18 cellular contexts compared by ENCODE assay signal in genomic region chr14:102239231-102239630, GRCh38.
DNase-seq lines count a peak whose midpoint lies in the region; ATAC-seq and TF ChIP-seq lines count a peak whose summit lies in the region.
"Had no signal": no experiment of that assay in that cellular context is flagged by ENCODE, and none has a peak within 500 bp of the region (broad histone marks: within the 10 kb centered on the region; RNA-seq: fewer than 3 reads in every experiment).

No MANE protein-coding gene starts in this region.

- no peaks in the 10 kb centered on the region for H3K27me3 Mint-ChIP-seq in activated CD8-positive, alpha-beta T cell treated with anti-CD3 and anti-CD28 coated beads, Interleukin-2, amount 10 ng/mL, durations not matched to agents 7 days and 5 days (ENCODE audit: low read depth)
- H3K27me3 Mint-ChIP-seq: CD4-positive, alpha-beta memory T cell had no signal

- no peak overlapping the region for H2BK15ac ChIP-seq in mesendoderm (replicated peaks; ENCODE audit: low read depth)

- no peak overlapping the region for H2BK5ac ChIP-seq in mesendoderm (ENCODE audit: low read length)

- in situ Hi-C loops in GM13976 (cut with MboI; ENCODE audit: low sequenced_read_pairs, unreplicated experiment): no loop called here

- no peaks in the 10 kb centered on the region for H3K4me1 Mint-ChIP-seq in activated CD8-positive, alpha-beta T cell treated with anti-CD3 and anti-CD28 coated beads, Interleukin-2, amount 10 ng/mL, durations not matched to agents 7 days and 5 days (ENCODE audit: low read depth)
- H3K4me1 Mint-ChIP-seq: CD4-positive, alpha-beta memory T cell; H9 had no signal

- H3K23ac ChIP-seq in mesendoderm (ENCODE audit: low read length): no peak overlapping the region

- no peaks in the 10 kb centered on the region for H3K9me3 Mint-ChIP-seq in activated CD8-positive, alpha-beta T cell treated with anti-CD3 and anti-CD28 coated beads, Interleukin-2, amount 10 ng/mL, durations not matched to agents 7 days and 5 days (ENCODE audit: insufficient read depth)
- H3K9me3 Mint-ChIP-seq: CD4-positive, alpha-beta memory T cell; H9 had no signal

- H3K9ac ChIP-seq in mesendoderm (ENCODE audit: low read length) (no peak overlapping the region), skeletal muscle satellite cell (ENCODE audit: low read depth, low read length) (no peak overlapping the region)

- H3K4ac ChIP-seq in mesendoderm (ENCODE audit: low read depth, low read length): no peak overlapping the region

- peak; percentile 92 for DNase-seq in NB4 (ENCODE audit: low read depth)
- no peak for DNase-seq in WERI-Rb-1
- DNase-seq in mesendoderm: no peak
- DNase-seq in activated CD8-positive, alpha-beta T cell treated with anti-CD3 and anti-CD28 coated beads, Interleukin-2, amount 10 ng/mL, durations not matched to agents 7 days and 5 days: no peak
- DNase-seq in GM13976 (ENCODE audit: low spot score): no peak
- DNase-seq: BE2C; CD4-positive, alpha-beta memory T cell; DMS153; DMS79 treated with DMSO at 0.1 percent for 48 hours; EL; GOT3; H9 had no signal

- WGBS in mesendoderm (ENCODE audit: extremely low coverage, insufficient coverage, low lambda C conversion rate): no CpG with 5 or more reads among the region's 4 CpGs

- H3K36me3 ChIP-seq in WERI-Rb-1 (no peaks in the 10 kb centered on the region), mesendoderm (ENCODE audit: control insufficient read depth, insufficient read depth, low read length) (no peaks in the 10 kb centered on the region), skeletal muscle satellite cell (ENCODE audit: insufficient read depth, low read length) (no peaks in the 10 kb centered on the region)
- H3K36me3 ChIP-seq: BE2C had no signal

- H3K27me3 ChIP-seq in WERI-Rb-1 (ENCODE audit: insufficient read depth, low read depth, severe bottlenecking): no peaks in the 10 kb centered on the region
- no peaks in the 10 kb centered on the region for H3K27me3 ChIP-seq in mesendoderm (ENCODE audit: insufficient read depth, low read length, poor library complexity)
- H3K27me3 ChIP-seq in skeletal muscle satellite cell (ENCODE audit: control insufficient read depth, insufficient read depth, low read length): no peaks in the 10 kb centered on the region
- H3K27me3 ChIP-seq: BE2C had no signal

- H3K36me3 Mint-ChIP-seq in activated CD8-positive, alpha-beta T cell treated with anti-CD3 and anti-CD28 coated beads, Interleukin-2, amount 10 ng/mL, durations not matched to agents 7 days and 5 days (ENCODE audit: low read depth): no peaks in the 10 kb centered on the region
- H3K36me3 Mint-ChIP-seq: CD4-positive, alpha-beta memory T cell had no signal

- CTCF ChIA-PET in activated CD8-positive, alpha-beta T cell treated with anti-CD3 and anti-CD28 coated beads, Interleukin-2, amount 10 ng/mL, durations not matched to agents 7 days and 5 days (lab: Charles Lee): interaction anchor here (1.6 kb wide), 1 partner anchor 75 kb away, joined by 5 read pairs; no protein-coding TSS in a partner anchor

- no peaks in the 10 kb centered on the region for H3K79me2 ChIP-seq in mesendoderm (ENCODE audit: control insufficient read depth, insufficient read depth, low read length)

- H4K8ac ChIP-seq in mesendoderm (ENCODE audit: low read depth, low read length): no peak overlapping the region

- no peak overlapping the region for H4K5ac ChIP-seq in mesendoderm (ENCODE audit: low read length)

- no peak overlapping the region for H3K4me3 Mint-ChIP-seq in activated CD8-positive, alpha-beta T cell treated with anti-CD3 and anti-CD28 coated beads, Interleukin-2, amount 10 ng/mL, durations not matched to agents 7 days and 5 days
- H3K4me3 Mint-ChIP-seq: CD4-positive, alpha-beta memory T cell; H9 had no signal

- TF ChIP-seq POLR2A in NB4 (IDR thresholded peaks at IDR 0.05; ENCODE audit: extremely low read depth, insufficient read length): no peak

- H3K4me2 ChIP-seq in mesendoderm (ENCODE audit: low read length) (no peak overlapping the region), skeletal muscle satellite cell (ENCODE audit: low read length) (peak overlapping the region; percentile 13)
- H3K4me2 ChIP-seq: A549 had no signal

- peak overlapping the region; percentile 31; the same call in 1 of the 2 replicates for H3K27ac ChIP-seq in WERI-Rb-1
- H3K27ac ChIP-seq in mesendoderm (ENCODE audit: low read depth, low read length): no peak overlapping the region
- H3K27ac ChIP-seq: C4-2B had no signal

- H2AK5ac ChIP-seq in mesendoderm (ENCODE audit: low read length): peak overlapping the region; percentile 78

- POLR2A ChIA-PET in activated CD8-positive, alpha-beta T cell treated with anti-CD3 and anti-CD28 coated beads, Interleukin-2, amount 10 ng/mL, durations not matched to agents 7 days and 5 days (lab: Charles Lee): no interaction called here

- ATAC-seq in activated CD8-positive, alpha-beta T cell treated with anti-CD3 and anti-CD28 coated beads, Interleukin-2, amount 10 ng/mL, durations not matched to agents 7 days and 5 days: no peak
- ATAC-seq in GM21423 (IDR thresholded peaks at IDR 0.05; ENCODE audit: unreplicated experiment) (no peak), HG02763 (IDR thresholded peaks at IDR 0.05; ENCODE audit: unreplicated experiment) (no peak)
- ATAC-seq: A549, HepG2 had no signal

- H3K27ac Mint-ChIP-seq in activated CD8-positive, alpha-beta T cell treated with anti-CD3 and anti-CD28 coated beads, Interleukin-2, amount 10 ng/mL, durations not matched to agents 7 days and 5 days: no peak overlapping the region
- H3K27ac Mint-ChIP-seq: CD4-positive, alpha-beta memory T cell; H9 had no signal

- H3K4me3 ChIP-seq in NB4 (ENCODE audit: low read depth, low read length) (peak overlapping the region; percentile 85), WERI-Rb-1 (ENCODE audit: low read depth, low read length) (no peak overlapping the region), mesendoderm (ENCODE audit: low read length) (no peak overlapping the region), skeletal muscle satellite cell (ENCODE audit: low read length) (peak overlapping the region; percentile 19)
- H3K4me3 ChIP-seq: A549 had no signal

- peaks cover 10% of the 10 kb centered on the region for H3K9me3 ChIP-seq in WERI-Rb-1 (ENCODE audit: severe bottlenecking)
- H3K9me3 ChIP-seq in skeletal muscle satellite cell (replicated peaks; ENCODE audit: low read length): no peaks in the 10 kb centered on the region
- H3K9me3 ChIP-seq: A549, BE2C had no signal

- H3K18ac ChIP-seq in mesendoderm (ENCODE audit: low read length): no peak overlapping the region

- no peaks in the 10 kb centered on the region for H3K79me1 ChIP-seq in mesendoderm (ENCODE audit: low read length)

- peaks cover 3% of the 10 kb centered on the region for H3K4me1 ChIP-seq in mesendoderm (ENCODE audit: control insufficient read depth, low read depth, low read length)
- peaks cover 26% of the 10 kb centered on the region for H3K4me1 ChIP-seq in skeletal muscle satellite cell (ENCODE audit: control insufficient read depth, insufficient read depth, low read length)

- no peak overlapping the region for H2BK120ac ChIP-seq in mesendoderm (ENCODE audit: low read depth, low read length)

- TF ChIP-seq CTCF in NB4 (IDR thresholded peaks at IDR 0.05; ENCODE audit: low read depth, low read length) (no peak), WERI-Rb-1 (IDR thresholded peaks at IDR 0.05; ENCODE audit: low read depth, low read length) (no peak), GM13976 (IDR thresholded peaks at IDR 0.05; ENCODE audit: borderline replicate concordance, control extremely low read depth, extremely low read depth, insufficient read depth, missing control alignments) (no peak)

- H3K56ac ChIP-seq in mesendoderm (ENCODE audit: low read length): peak overlapping the region; percentile 25

Comparison
In these comparisons a context has a peak if more than half of its experiments do, and no peak if none do; other contexts are left out.
1. H3K4me3 ChIP-seq: peak in NB4 (single experiment) and skeletal muscle satellite cell (single experiment); none in WERI-Rb-1 (single experiment) and mesendoderm (single experiment).